15 cellular contexts compared by ENCODE assay signal in the genomic region with DNA sequence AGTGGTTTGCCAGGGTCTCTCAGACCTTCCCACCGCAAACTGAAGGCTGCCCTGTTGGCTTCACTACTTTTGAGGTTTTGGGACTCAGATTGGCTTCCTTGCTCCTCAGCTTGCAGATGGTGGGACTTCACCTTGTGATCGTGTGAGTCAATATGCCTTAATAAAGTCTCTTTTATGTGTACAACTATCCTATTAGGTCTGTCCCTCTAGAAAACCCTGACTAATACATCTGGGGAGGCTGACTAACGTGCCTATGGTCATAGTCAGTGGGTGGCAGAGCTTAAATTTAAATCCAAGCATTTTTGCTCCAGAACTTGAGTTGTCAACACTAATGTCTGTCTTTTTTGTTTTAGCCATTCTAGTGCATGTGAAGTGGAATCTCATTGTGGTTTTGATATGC.
DNase-seq lines count a peak whose midpoint lies in the region; ATAC-seq lines count a peak whose summit lies in the region.
"Had no signal": no experiment of that assay in that cellular context is flagged by ENCODE, and none has a peak within 500 bp of the region (broad histone marks: within the 10 kb centered on the region; RNA-seq: fewer than 3 reads in every experiment).

No MANE protein-coding gene starts in this region.

- no peak overlapping the region for H3K4me3 Mint-ChIP-seq in T-helper 2 cell treated with Interferon-gamma antibody and Interleukin-4, amounts not matched to agents 5 μg/mL and 100 μg/mL, for 36 hours
- H3K4me3 Mint-ChIP-seq: B cell; CD4-positive, alpha-beta T cell; CD8-positive, alpha-beta T cell had no signal

- peak; percentile 64 for ATAC-seq in esophagus mucosa
- ATAC-seq in GM19467 (IDR thresholded peaks at IDR 0.05; ENCODE audit: unreplicated experiment) = no peak
- ATAC-seq: A549; CD8-positive, alpha-beta T cell had no signal

- DNase-seq in HT1080 (ENCODE audit: low read depth) (peak; percentile 58), foreskin melanocyte (peak; percentile 4), NCI-H128 (lab: John Stamatoyannopoulos, UW; ENCODE audit: unreplicated experiment) (no peak)
- no peak for DNase-seq in T-helper 2 cell treated with Interferon-gamma antibody and Interleukin-4, amounts not matched to agents 5 μg/mL and 100 μg/mL, for 36 hours (ENCODE audit: low spot score)
- DNase-seq: AML-193; Caco-2; Calu3; CD4-positive, alpha-beta T cell; CD8-positive, alpha-beta T cell; DMS79 treated with DMSO at 0.1 percent for 48 hours; GF-D8 had no signal

- H3K4me1 Mint-ChIP-seq in T-helper 2 cell treated with Interferon-gamma antibody and Interleukin-4, amounts not matched to agents 5 μg/mL and 100 μg/mL, for 36 hours (ENCODE audit: low read depth) = no peaks in the 10 kb centered on the region
- H3K4me1 Mint-ChIP-seq: B cell had no signal

- H3K36me3 Mint-ChIP-seq in T-helper 2 cell treated with Interferon-gamma antibody and Interleukin-4, amounts not matched to agents 5 μg/mL and 100 μg/mL, for 36 hours (ENCODE audit: low read depth) = no peaks in the 10 kb centered on the region
- H3K36me3 Mint-ChIP-seq: CD8-positive, alpha-beta T cell had no signal

- H3K9me3 Mint-ChIP-seq in T-helper 2 cell treated with Interferon-gamma antibody and Interleukin-4, amounts not matched to agents 5 μg/mL and 100 μg/mL, for 36 hours = peaks cover 14% of the 10 kb centered on the region

- no peak overlapping the region for H3K27ac Mint-ChIP-seq in T-helper 2 cell treated with Interferon-gamma antibody and Interleukin-4, amounts not matched to agents 5 μg/mL and 100 μg/mL, for 36 hours
- H3K27ac Mint-ChIP-seq: B cell; CD4-positive, alpha-beta T cell; CD8-positive, alpha-beta T cell had no signal

- H3K27me3 Mint-ChIP-seq in T-helper 2 cell treated with Interferon-gamma antibody and Interleukin-4, amounts not matched to agents 5 μg/mL and 100 μg/mL, for 36 hours (ENCODE audit: low read depth) = no peaks in the 10 kb centered on the region
- H3K27me3 Mint-ChIP-seq: B cell; CD4-positive, alpha-beta T cell had no signal

Comparison
In these comparisons a context has a peak if more than half of its experiments do, and no peak if none do; other contexts are left out.
1. DNase-seq: peak in HT1080 (single experiment) and foreskin melanocyte (single experiment); none in T-helper 2 cell treated with Interferon-gamma antibody and Interleukin-4, amounts not matched to agents 5 μg/mL and 100 μg/mL, for 36 hours (single experiment) and NCI-H128 (single experiment).